In the genomic region with DNA sequence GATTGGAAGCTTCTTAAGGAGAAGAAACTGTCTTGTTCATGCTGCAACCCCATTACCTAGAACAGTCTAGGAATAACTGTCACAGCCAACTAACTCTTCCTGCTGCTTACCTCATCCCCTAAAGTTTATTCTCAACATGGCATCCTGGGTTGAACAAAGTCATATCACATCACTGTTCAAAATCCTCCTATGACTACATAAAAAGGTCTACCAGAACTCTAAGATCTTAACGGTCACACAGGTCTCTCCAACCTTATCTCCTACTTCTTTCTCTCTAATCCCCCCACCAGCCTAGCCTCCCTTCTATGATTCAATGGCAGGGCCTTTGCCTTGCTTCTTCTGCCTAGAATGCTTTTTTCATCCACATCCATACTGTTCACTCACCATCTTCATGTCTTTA, we compare ENCODE assay signal across 32 cellular contexts.
"Had no signal": no experiment of that assay in that cellular context is flagged by ENCODE, and none has a peak within 500 bp of the region (broad histone marks: within the 10 kb centered on the region; RNA-seq: fewer than 3 reads in every experiment).

No MANE protein-coding gene starts in this region.

- ATAC-seq: activated CD8-positive, alpha-beta T cell treated with anti-CD3 and anti-CD28 coated beads for 36 hours; body of pancreas; effector memory CD8-positive, alpha-beta T cell; gastrocnemius medialis; left colon; stimulated activated memory B cell treated with anti-CD40 and anti-IgM and Interleukin-4, amounts not matched to agents 10 μg/mL and 1 μg/mL and 100 μg/mL, for 72 hours had no signal

- H3K9me3 ChIP-seq: body of pancreas, gastrocnemius medialis, ovary, prostate gland, sigmoid colon, tibial nerve had no signal

- DNase-seq: activated CD4-positive, alpha-beta T cell treated with anti-CD3 and anti-CD28 coated beads, Interleukin-2, amount 50 U/mL, for 1 hour; activated CD4-positive, CD25-positive, alpha-beta regulatory T cell treated with anti-CD3 and anti-CD28 coated beads, Interleukin-2, amount 50 U/mL, for 72 hours; activated CD8-positive, alpha-beta T cell treated with anti-CD3 and anti-CD28 coated beads for 36 hours; activated effector memory CD4-positive, alpha-beta T cell treated with Interleukin-2 at 50 U/mL for 16 hours; activated naive CD4-positive, alpha-beta T cell treated with Interleukin-2 at 50 U/mL for 16 hours; activated T-cell treated with anti-CD3 and anti-CD28 coated beads for 4 hours; activated T-cell treated with anti-CD3 and anti-CD28 coated beads, Interleukin-2, amount 50 U/mL, for 72 hours; anterior cingulate cortex; body of pancreas; effector memory CD8-positive, alpha-beta T cell; erythroblast; gastrocnemius medialis; head of caudate nucleus; hippocampal formation; left colon; mammary epithelial cell; naive B cell; ovary; retina; sigmoid colon; small intestine; stimulated activated CD4-positive, alpha-beta T cell treated with anti-CD3 and anti-CD28 coated beads, Interleukin-4, amount 100 ng/mL, for 24 hours; T-helper 9 cell; WERI-Rb-1 had no signal

- H3K4me1 ChIP-seq: body of pancreas, prostate gland had no signal

- H3K27ac Mint-ChIP-seq: activated CD8-positive, alpha-beta T cell treated with anti-CD3 and anti-CD28 coated beads for 36 hours; activated naive CD8-positive, alpha-beta T cell; activated T-cell treated with anti-CD3 and anti-CD28 coated beads, Interleukin-2, amount 50 U/mL, for 72 hours; effector memory CD8-positive, alpha-beta T cell; mesothelial cell of epicardium; stimulated activated memory B cell treated with anti-CD40 and anti-IgM and Interleukin-4, amounts not matched to agents 10 μg/mL and 1 μg/mL and 100 μg/mL, for 72 hours had no signal

- H3K27ac ChIP-seq: body of pancreas, cardiac muscle cell, coronary artery, gastrocnemius medialis, ovary, prostate gland, sigmoid colon, WERI-Rb-1 had no signal

- H3K4me3 Mint-ChIP-seq: activated CD8-positive, alpha-beta T cell treated with anti-CD3 and anti-CD28 coated beads for 36 hours; activated naive CD8-positive, alpha-beta T cell; activated T-cell treated with anti-CD3 and anti-CD28 coated beads, Interleukin-2, amount 50 U/mL, for 72 hours; effector memory CD8-positive, alpha-beta T cell; mesothelial cell of epicardium; naive B cell; stimulated activated memory B cell treated with anti-CD40 and anti-IgM and Interleukin-4, amounts not matched to agents 10 μg/mL and 1 μg/mL and 100 μg/mL, for 72 hours had no signal

- H3K27me3 ChIP-seq: body of pancreas, cardiac muscle cell, gastrocnemius medialis, ovary, sigmoid colon, tibial nerve had no signal

- H3K4me3 ChIP-seq: body of pancreas, cardiac muscle cell, coronary artery, gastrocnemius medialis, ovary, prostate gland, sigmoid colon, tibial nerve had no signal

- H3K36me3 Mint-ChIP-seq: activated naive CD8-positive, alpha-beta T cell; mesothelial cell of epicardium; naive B cell had no signal

- H3K36me3 ChIP-seq: ovary, prostate gland, sigmoid colon, WERI-Rb-1 had no signal

- FAIRE-seq: keratinocyte, small intestine had no signal

- H3K9me3 Mint-ChIP-seq: activated CD8-positive, alpha-beta T cell treated with anti-CD3 and anti-CD28 coated beads for 36 hours; activated T-cell treated with anti-CD3 and anti-CD28 coated beads, Interleukin-2, amount 50 U/mL, for 72 hours; effector memory CD8-positive, alpha-beta T cell; mesothelial cell of epicardium; naive B cell; stimulated activated memory B cell treated with anti-CD40 and anti-IgM and Interleukin-4, amounts not matched to agents 10 μg/mL and 1 μg/mL and 100 μg/mL, for 72 hours had no signal

- H3K27me3 Mint-ChIP-seq: activated CD8-positive, alpha-beta T cell treated with anti-CD3 and anti-CD28 coated beads for 36 hours; activated naive CD8-positive, alpha-beta T cell; effector memory CD8-positive, alpha-beta T cell; naive B cell; stimulated activated memory B cell treated with anti-CD40 and anti-IgM and Interleukin-4, amounts not matched to agents 10 μg/mL and 1 μg/mL and 100 μg/mL, for 72 hours had no signal
